18 cellular contexts compared by ENCODE assay signal in genomic region chr1:234882898-234883297, GRCh38.
"Had no signal": no experiment of that assay in that cellular context is flagged by ENCODE, and none has a peak within 500 bp of the region (broad histone marks: within the 10 kb centered on the region; RNA-seq: fewer than 3 reads in every experiment).

No MANE protein-coding gene starts in this region.

- H3K27ac Mint-ChIP-seq: activated CD8-positive, alpha-beta memory T cell treated with anti-CD3 and anti-CD28 coated beads, Interleukin-2, amount 10 ng/mL, durations not matched to agents 7 days and 5 days; type B pancreatic cell had no signal

- H3K4me3 Mint-ChIP-seq: activated CD8-positive, alpha-beta memory T cell treated with anti-CD3 and anti-CD28 coated beads, Interleukin-2, amount 10 ng/mL, durations not matched to agents 7 days and 5 days; activated naive CD8-positive, alpha-beta T cell treated with anti-CD3 and anti-CD28 coated beads, Interleukin-2, amount 50 U/mL, for 24 hours; type B pancreatic cell had no signal

- H3K27me3 Mint-ChIP-seq: activated naive CD8-positive, alpha-beta T cell treated with anti-CD3 and anti-CD28 coated beads, Interleukin-2, amount 50 U/mL, for 24 hours; type B pancreatic cell had no signal

- H3K4me3 ChIP-seq: gastroesophageal sphincter, lower lobe of right lung, suprapubic skin had no signal

- H3K27me3 ChIP-seq: gastroesophageal sphincter, neutrophil, suprapubic skin had no signal

- DNase-seq: activated CD4-positive, alpha-beta T cell treated with anti-CD3 and anti-CD28 coated beads, Interleukin-2, amount 50 U/mL, for 48 hours; activated CD8-positive, alpha-beta memory T cell treated with anti-CD3 and anti-CD28 coated beads, Interleukin-2, amount 10 ng/mL, durations not matched to agents 7 days and 5 days; activated gamma-delta T cell treated with Interleukin-2 at 50 U/mL for 16 hours; activated naive CD8-positive, alpha-beta T cell treated with anti-CD3 and anti-CD28 coated beads, Interleukin-2, amount 50 U/mL, for 24 hours; activated T-cell treated with anti-CD3 and anti-CD28 coated beads, Interleukin-2, amount 50 U/mL, for 1 hour; cerebellar nuclear complex; dermis blood vessel endothelial cell; left colon; lower lobe of right lung; midbrain; stimulated activated CD4-positive, alpha-beta T cell treated with anti-CD3 and anti-CD28 coated beads, Interleukin-12 subunit alpha, Interleukin-12 subunit beta, amount 100 ng/mL, for 4 hours; stimulated activated CD4-positive, alpha-beta T cell treated with anti-CD3 and anti-CD28 coated beads, Interleukin-2, amount 100 ng/mL, for 24 hours had no signal

- H3K36me3 ChIP-seq: gastroesophageal sphincter, lower lobe of right lung, neutrophil, suprapubic skin had no signal

- H3K36me3 Mint-ChIP-seq: activated CD8-positive, alpha-beta memory T cell treated with anti-CD3 and anti-CD28 coated beads, Interleukin-2, amount 10 ng/mL, durations not matched to agents 7 days and 5 days; type B pancreatic cell had no signal

- H3K27ac ChIP-seq: epithelial cell of prostate, gastroesophageal sphincter, lower lobe of right lung, neutrophil, parathyroid adenoma, suprapubic skin had no signal

- ATAC-seq: gastroesophageal sphincter, left colon, lower lobe of right lung had no signal

- H3K9me3 ChIP-seq: gastroesophageal sphincter, lower lobe of right lung, neutrophil, suprapubic skin had no signal

- H3K9me3 Mint-ChIP-seq: activated naive CD8-positive, alpha-beta T cell treated with anti-CD3 and anti-CD28 coated beads, Interleukin-2, amount 50 U/mL, for 24 hours; type B pancreatic cell had no signal
